In the genomic region with DNA sequence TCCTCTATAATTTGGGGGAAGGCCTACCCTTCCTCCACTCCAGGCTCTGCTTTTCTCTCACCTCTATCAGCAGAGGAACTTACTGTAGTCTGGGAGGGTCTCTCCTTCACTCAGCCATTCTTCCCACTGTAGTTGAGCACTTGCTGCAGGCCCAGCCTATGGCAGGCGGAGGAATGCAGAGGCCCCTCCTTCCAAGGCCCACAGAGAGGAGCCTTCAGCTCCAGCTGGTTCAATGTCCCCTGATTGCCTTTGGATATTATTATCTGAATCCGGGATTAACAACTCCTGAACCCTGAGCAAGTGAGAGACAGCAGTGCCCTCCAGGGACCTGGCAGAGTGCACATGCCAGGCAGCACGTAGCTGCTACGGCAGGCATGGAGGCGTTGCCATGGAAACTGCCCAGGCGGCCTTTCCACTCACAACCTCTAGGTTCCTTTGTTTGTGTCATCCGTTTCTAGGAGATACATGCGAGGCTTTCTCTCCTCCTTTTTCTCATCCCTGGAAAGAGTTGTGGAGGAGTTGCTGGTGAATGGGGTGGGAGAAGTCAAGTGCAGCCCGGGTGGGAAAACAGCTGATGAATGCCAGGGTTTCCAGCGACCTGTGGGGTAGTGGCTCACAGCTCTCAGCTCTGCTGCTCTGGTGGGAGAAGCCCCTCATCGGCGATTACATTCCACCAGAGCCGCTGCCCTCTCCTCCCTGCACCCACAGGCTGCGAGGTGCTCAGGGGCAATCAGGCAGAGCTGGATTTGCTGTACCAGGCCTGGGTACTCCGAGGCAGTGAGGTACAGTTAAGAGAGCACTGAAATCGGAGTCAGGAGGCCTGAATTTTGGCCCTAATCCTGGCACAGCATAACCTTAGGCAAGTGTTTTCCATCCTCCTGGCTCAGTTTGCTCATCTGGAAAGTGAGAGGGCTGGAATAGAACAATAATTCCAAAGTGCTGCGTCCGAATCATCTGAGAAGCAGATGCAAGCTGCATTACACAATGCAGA, we compare ENCODE assay signal across 1 cellular context.
TF ChIP-seq lines count a peak whose summit lies in the region.

No MANE protein-coding gene starts in this region.

TF ChIP-seq in HepG2, 621 proteins besides CTCF, POLR2A, EP300 and RAD21 (continued from another document and continues in another):
- TF ChIP-seq SRSF9 (IDR thresholded peaks at IDR 0.05; ENCODE audit: borderline replicate concordance, insufficient read depth, low read depth, low read length, poor library complexity, severe bottlenecking) (no peak), USF2 (IDR thresholded peaks at IDR 0.05; ENCODE audit: low read depth, low read length) (no peak), USF2 (CRISPR knock-in tag; IDR thresholded peaks at IDR 0.05; ENCODE audit: borderline replicate concordance) (no peak), ZNF256 (CRISPR knock-in tag; conservative IDR thresholded peaks at IDR 0.05) (no peak), TARDBP (CRISPR knock-in tag; IDR thresholded peaks at IDR 0.05) (peak; percentile 32; the same call in 1 of the 2 replicates), IRX3 (CRISPR knock-in tag; IDR thresholded peaks at IDR 0.05; ENCODE audit: borderline replicate concordance, low read depth) (no peak), ZNF282 (IDR thresholded peaks at IDR 0.05; ENCODE audit: partially characterized antibody) (no peak), KLF16 (CRISPR knock-in tag; IDR thresholded peaks at IDR 0.05) (peak in 1 of 2 experiments; percentile 78; a peak in 1 of 4 replicates), ZNF589 (CRISPR knock-in tag; conservative IDR thresholded peaks at IDR 0.05) (0 out of 2 replicates have a peak, but pooled peaks have one; percentile 20), ZNF766 (CRISPR knock-in tag; IDR thresholded peaks at IDR 0.05; ENCODE audit: borderline replicate concordance) (no peak), PHF20 (CRISPR knock-in tag; IDR thresholded peaks at IDR 0.05) (0 out of 2 replicates have a peak, but pooled peaks have one; percentile 29), ISL2 (CRISPR knock-in tag; IDR thresholded peaks at IDR 0.05) (no peak), HDAC2 (CRISPR knock-in tag; IDR thresholded peaks at IDR 0.05) (peak; percentile 80), U2AF1 (optimal IDR thresholded peaks at IDR 0.05; ENCODE audit: low read depth, low read length) (no peak), ZNF430 (CRISPR knock-in tag; IDR thresholded peaks at IDR 0.05) (peak; percentile 84), MBNL3 (CRISPR knock-in tag; conservative IDR thresholded peaks at IDR 0.05) (no peak), ARID3A (IDR thresholded peaks at IDR 0.05; ENCODE audit: low read depth, low read length) (peak; percentile 53; the same call in 1 of the 2 replicates), ZNF563 (CRISPR knock-in tag; IDR thresholded peaks at IDR 0.05) (peak; percentile 56; the same call in 1 of the 2 replicates), NR2F2 (IDR thresholded peaks at IDR 0.05; ENCODE audit: borderline replicate concordance, low read depth) (no peak), SOX13 (IDR thresholded peaks at IDR 0.05) (no peak), SOX13 (CRISPR knock-in tag; conservative IDR thresholded peaks at IDR 0.05 in 1 of 2, IDR thresholded peaks at IDR 0.05 in 1 of 2) (peak in 1 of 2 experiments; percentile 32; a peak in 1 of 4 replicates), REPIN1 (CRISPR knock-in tag; IDR thresholded peaks at IDR 0.05; ENCODE audit: borderline replicate concordance, low read depth) (no peak), JUN (CRISPR knock-in tag; IDR thresholded peaks at IDR 0.05) (no peak), NPAS2 (CRISPR knock-in tag; IDR thresholded peaks at IDR 0.05; ENCODE audit: borderline replicate concordance) (no peak), MEF2D (CRISPR knock-in tag; IDR thresholded peaks at IDR 0.05) (peak; percentile 71; the same call in 1 of the 2 replicates), ZKSCAN8 (CRISPR knock-in tag; IDR thresholded peaks at IDR 0.05; ENCODE audit: borderline replicate concordance) (no peak; the same call in 1 of the 2 replicates), MYC (CRISPR knock-in tag; IDR thresholded peaks at IDR 0.05; ENCODE audit: borderline replicate concordance) (peak; percentile 71), SRSF4 (IDR thresholded peaks at IDR 0.05; ENCODE audit: low read depth, low read length, poor library complexity, severe bottlenecking) (no peak), MAF1 (CRISPR knock-in tag; IDR thresholded peaks at IDR 0.05; ENCODE audit: borderline replicate concordance) (no peak), GFI1 (CRISPR knock-in tag; IDR thresholded peaks at IDR 0.05; ENCODE audit: borderline replicate concordance) (no peak), JDP2 (CRISPR knock-in tag; IDR thresholded peaks at IDR 0.05; ENCODE audit: borderline replicate concordance) (no peak), NFKB2 (CRISPR knock-in tag; IDR thresholded peaks at IDR 0.05; ENCODE audit: borderline replicate concordance) (peak; percentile 44; the same call in 1 of the 2 replicates)
- TF ChIP-seq, protein P1, sequence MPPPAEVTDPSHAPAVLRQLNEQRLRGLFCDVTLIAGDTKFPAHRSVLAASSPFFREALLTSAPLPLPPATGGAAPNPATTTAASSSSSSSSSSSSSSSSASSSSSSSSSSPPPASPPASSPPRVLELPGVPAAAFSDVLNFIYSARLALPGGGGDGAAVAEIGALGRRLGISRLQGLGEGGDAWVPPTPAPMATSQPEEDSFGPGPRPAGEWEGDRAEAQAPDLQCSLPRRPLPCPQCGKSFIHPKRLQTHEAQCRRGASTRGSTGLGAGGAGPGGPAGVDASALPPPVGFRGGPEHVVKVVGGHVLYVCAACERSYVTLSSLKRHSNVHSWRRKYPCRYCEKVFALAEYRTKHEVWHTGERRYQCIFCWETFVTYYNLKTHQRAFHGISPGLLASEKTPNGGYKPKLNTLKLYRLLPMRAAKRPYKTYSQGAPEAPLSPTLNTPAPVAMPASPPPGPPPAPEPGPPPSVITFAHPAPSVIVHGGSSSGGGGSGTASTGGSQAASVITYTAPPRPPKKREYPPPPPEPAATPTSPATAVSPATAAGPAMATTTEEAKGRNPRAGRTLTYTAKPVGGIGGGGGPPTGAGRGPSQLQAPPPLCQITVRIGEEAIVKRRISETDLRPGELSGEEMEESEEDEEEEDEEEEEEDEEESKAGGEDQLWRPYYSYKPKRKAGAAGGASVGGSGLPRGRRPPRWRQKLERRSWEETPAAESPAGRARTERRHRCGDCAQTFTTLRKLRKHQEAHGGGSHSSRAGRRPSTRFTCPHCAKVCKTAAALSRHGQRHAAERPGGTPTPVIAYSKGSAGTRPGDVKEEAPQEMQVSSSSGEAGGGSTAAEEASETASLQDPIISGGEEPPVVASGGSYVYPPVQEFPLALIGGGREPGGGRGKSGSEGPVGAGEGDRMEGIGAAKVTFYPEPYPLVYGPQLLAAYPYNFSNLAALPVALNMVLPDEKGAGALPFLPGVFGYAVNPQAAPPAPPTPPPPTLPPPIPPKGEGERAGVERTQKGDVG (CRISPR knock-in tag; IDR thresholded peaks at IDR 0.05; ENCODE audit: borderline replicate concordance), result no peak
- TF ChIP-seq, protein P2, sequence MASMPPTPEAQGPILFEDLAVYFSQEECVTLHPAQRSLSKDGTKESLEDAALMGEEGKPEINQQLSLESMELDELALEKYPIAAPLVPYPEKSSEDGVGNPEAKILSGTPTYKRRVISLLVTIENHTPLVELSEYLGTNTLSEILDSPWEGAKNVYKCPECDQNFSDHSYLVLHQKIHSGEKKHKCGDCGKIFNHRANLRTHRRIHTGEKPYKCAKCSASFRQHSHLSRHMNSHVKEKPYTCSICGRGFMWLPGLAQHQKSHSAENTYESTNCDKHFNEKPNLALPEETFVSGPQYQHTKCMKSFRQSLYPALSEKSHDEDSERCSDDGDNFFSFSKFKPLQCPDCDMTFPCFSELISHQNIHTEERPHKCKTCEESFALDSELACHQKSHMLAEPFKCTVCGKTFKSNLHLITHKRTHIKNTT (CRISPR knock-in tag; IDR thresholded peaks at IDR 0.05), result no peak
- TF ChIP-seq, protein P3, sequence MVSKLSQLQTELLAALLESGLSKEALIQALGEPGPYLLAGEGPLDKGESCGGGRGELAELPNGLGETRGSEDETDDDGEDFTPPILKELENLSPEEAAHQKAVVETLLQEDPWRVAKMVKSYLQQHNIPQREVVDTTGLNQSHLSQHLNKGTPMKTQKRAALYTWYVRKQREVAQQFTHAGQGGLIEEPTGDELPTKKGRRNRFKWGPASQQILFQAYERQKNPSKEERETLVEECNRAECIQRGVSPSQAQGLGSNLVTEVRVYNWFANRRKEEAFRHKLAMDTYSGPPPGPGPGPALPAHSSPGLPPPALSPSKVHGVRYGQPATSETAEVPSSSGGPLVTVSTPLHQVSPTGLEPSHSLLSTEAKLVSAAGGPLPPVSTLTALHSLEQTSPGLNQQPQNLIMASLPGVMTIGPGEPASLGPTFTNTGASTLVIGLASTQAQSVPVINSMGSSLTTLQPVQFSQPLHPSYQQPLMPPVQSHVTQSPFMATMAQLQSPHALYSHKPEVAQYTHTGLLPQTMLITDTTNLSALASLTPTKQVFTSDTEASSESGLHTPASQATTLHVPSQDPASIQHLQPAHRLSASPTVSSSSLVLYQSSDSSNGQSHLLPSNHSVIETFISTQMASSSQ (IDR thresholded peaks at IDR 0.05; ENCODE audit: low read depth), result no peak
- TF ChIP-seq, protein P3 (CRISPR knock-in tag; IDR thresholded peaks at IDR 0.05; ENCODE audit: borderline replicate concordance), result no peak
- TF ChIP-seq, protein P4, sequence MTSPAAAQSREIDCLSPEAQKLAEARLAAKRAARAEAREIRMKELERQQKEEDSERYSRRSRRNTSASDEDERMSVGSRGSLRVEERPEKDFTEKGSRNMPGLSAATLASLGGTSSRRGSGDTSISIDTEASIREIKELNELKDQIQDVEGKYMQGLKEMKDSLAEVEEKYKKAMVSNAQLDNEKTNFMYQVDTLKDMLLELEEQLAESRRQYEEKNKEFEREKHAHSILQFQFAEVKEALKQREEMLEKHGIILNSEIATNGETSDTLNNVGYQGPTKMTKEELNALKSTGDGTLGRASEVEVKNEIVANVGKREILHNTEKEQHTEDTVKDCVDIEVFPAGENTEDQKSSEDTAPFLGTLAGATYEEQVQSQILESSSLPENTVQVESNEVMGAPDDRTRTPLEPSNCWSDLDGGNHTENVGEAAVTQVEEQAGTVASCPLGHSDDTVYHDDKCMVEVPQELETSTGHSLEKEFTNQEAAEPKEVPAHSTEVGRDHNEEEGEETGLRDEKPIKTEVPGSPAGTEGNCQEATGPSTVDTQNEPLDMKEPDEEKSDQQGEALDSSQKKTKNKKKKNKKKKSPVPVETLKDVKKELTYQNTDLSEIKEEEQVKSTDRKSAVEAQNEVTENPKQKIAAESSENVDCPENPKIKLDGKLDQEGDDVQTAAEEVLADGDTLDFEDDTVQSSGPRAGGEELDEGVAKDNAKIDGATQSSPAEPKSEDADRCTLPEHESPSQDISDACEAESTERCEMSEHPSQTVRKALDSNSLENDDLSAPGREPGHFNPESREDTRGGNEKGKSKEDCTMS (CRISPR knock-in tag; conservative IDR thresholded peaks at IDR 0.05), result no peak
- TF ChIP-seq, protein P5, sequence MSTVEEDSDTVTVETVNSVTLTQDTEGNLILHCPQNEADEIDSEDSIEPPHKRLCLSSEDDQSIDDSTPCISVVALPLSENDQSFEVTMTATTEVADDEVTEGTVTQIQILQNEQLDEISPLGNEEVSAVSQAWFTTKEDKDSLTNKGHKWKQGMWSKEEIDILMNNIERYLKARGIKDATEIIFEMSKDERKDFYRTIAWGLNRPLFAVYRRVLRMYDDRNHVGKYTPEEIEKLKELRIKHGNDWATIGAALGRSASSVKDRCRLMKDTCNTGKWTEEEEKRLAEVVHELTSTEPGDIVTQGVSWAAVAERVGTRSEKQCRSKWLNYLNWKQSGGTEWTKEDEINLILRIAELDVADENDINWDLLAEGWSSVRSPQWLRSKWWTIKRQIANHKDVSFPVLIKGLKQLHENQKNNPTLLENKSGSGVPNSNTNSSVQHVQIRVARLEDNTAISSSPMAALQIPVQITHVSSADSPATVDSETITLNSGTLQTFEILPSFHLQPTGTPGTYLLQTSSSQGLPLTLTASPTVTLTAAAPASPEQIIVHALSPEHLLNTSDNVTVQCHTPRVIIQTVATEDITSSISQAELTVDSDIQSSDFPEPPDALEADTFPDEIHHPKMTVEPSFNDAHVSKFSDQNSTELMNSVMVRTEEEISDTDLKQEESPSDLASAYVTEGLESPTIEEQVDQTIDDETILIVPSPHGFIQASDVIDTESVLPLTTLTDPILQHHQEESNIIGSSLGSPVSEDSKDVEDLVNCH (CRISPR knock-in tag; IDR thresholded peaks at IDR 0.05), result no peak
